Comparison of ENCODE assay signal across 9 cellular contexts in the genomic region with DNA sequence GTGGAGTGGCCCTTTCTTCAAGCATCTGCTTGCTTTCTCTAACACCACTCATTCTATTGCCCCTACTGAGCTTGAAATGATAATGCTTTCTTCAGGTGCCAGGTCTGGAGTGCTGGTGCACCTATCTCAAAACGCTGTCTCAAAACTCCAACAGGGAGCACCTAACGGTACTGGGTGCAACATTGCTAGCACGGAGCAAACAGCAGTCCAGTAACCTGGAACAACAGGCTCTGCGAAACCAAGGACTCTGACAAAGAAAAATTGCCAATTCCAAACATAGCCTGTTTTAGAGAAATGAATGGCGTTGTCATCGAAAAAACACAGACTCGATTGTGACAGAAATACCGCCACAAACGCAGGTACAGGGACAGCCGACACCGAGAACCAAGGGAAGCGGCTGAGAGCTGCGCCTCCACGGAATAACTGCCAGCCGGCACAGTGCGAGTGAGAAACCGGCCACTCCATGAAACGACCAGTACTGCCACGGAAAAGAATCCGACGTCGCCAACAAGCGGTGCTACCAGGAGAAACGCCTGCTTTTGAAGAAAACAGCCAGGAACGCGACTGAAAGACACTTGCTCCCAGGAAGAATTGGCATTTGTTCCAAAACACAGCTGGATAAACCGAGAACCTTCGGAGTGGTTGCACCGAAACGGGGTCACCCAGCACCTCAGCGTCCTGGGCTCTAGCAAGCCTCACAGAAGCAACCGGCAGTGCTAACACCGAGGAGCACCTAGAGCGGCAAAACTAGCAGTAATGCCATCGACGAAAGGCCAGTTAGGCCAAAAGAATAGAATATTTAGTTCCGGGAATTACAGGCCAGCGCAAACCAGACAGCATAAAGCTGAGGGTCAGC. TPM values are rescaled to one million over a fixed set of nuclear protein-coding genes. Genes with fewer than 3 reads are reported as not detected.
DNase-seq lines count a peak whose midpoint lies in the region; ATAC-seq and TF ChIP-seq lines count a peak whose summit lies in the region.
"Had no signal": no experiment of that assay in that cellular context is flagged by ENCODE, and none has a peak within 500 bp of the region (broad histone marks: within the 10 kb centered on the region; RNA-seq: fewer than 3 reads in every experiment).

No MANE protein-coding gene starts in this region.

- H3K4me3 ChIP-seq in upper lobe of right lung = peak overlapping the region; percentile 73

- DNase-seq in Right ventricle myocardium inferior (ENCODE audit: missing footprints) (peak; percentile 59), cardiac septum (ENCODE audit: low spot score) (no peak), lung microvascular endothelial cell (ENCODE audit: low read depth in 2 of 2) (peak; percentile 59 to 67), upper lobe of right lung (peak; percentile 64), omental fat pad (ENCODE audit: low spot score) (no peak), NCI-H526 (lab: John Stamatoyannopoulos, UW) (no peak), putamen (ENCODE audit: low spot score) (no peak)
- DNase-seq: foreskin melanocyte had no signal

- H3K27ac ChIP-seq in cingulate gyrus (ENCODE audit: low read depth, low read length) (peak overlapping the region; percentile 8), upper lobe of right lung (peak overlapping the region; percentile 100)

- TF ChIP-seq CTCF in upper lobe of right lung (IDR thresholded peaks at IDR 0.05) (no peak), omental fat pad (IDR thresholded peaks at IDR 0.05) (peak in 1 of 3 donors; percentile 8)

- no peaks in the 10 kb centered on the region for H3K36me3 ChIP-seq in upper lobe of right lung

- ATAC-seq in Right ventricle myocardium inferior (no peak), upper lobe of right lung (no peak), omental fat pad (ENCODE audit: low FRiP score) (no peak)

- H3K27me3 ChIP-seq in upper lobe of right lung = peaks cover 28% of the 10 kb centered on the region

- H3K4me1 ChIP-seq in upper lobe of right lung = no peaks in the 10 kb centered on the region

- intact Hi-C loops in Right ventricle myocardium inferior (cut with DNase I) = loop anchor here (1.0 kb wide), 1 partner anchor 18 kb away; no protein-coding TSS in a partner anchor
- intact Hi-C loops in cardiac septum (cut with DNase I) = no loop called here
- intact Hi-C loops in upper lobe of right lung (cut with DNase I) = no loop called here

- H3K9me3 ChIP-seq in upper lobe of right lung = no peaks in the 10 kb centered on the region

RNA-seq across cellular contexts. Expression of gene ANXA2R, which starts 3.0 kb away (rescaled TPM):
- total RNA-seq in Right ventricle myocardium inferior (0.84 TPM), cardiac septum (1.2 TPM), lung microvascular endothelial cell (6.5 and 7.2 TPM in 2 replicates), upper lobe of right lung (4.8 TPM), omental fat pad (1 to 10 TPM; 1.5 to 5.5 (median 3.4) TPM)

Comparison
In these comparisons a context has a peak if more than half of its experiments do, and no peak if none do; other contexts are left out.
1. DNase-seq: peak in Right ventricle myocardium inferior (single experiment), lung microvascular endothelial cell (2 of 2) and upper lobe of right lung (single experiment); none in cardiac septum (single experiment), omental fat pad (single experiment), NCI-H526 (0 of 2) and putamen (single experiment).